ENCODE assay signal across 18 cellular contexts in genomic region chr1:44485933-44486475, GRCh38.
DNase-seq lines count a peak whose midpoint lies in the region; ATAC-seq, FAIRE-seq and TF ChIP-seq lines count a peak whose summit lies in the region.
"Had no signal": no experiment of that assay in that cellular context is flagged by ENCODE, and none has a peak within 500 bp of the region (broad histone marks: within the 10 kb centered on the region; RNA-seq: fewer than 3 reads in every experiment).

No MANE protein-coding gene starts in this region.

- no peaks in the 10 kb centered on the region for H3K36me3 Mint-ChIP-seq in immature natural killer cell
- H3K36me3 Mint-ChIP-seq: CD8-positive, alpha-beta T cell; type B pancreatic cell had no signal

- ATAC-seq in IMR-90 (ENCODE audit: low read depth) (peak; percentile 13), left lung (peak; percentile 9)
- ATAC-seq: CD8-positive, alpha-beta T cell had no signal

- no peak overlapping the region for H4K91ac ChIP-seq in IMR-90 (ENCODE audit: insufficient read depth, low read depth, low read length)

- DNase-seq in IMR-90 = no peak
- DNase-seq in left lung = no peak
- no peak for DNase-seq in small intestine
- DNase-seq in immature natural killer cell = no peak
- DNase-seq in activated CD8-positive, alpha-beta memory T cell treated with anti-CD3 and anti-CD28 coated beads, Interleukin-2, amount 50 U/mL, for 4 hours = no peak
- DNase-seq: activated CD4-positive, alpha-beta T cell treated with anti-CD3 and anti-CD28 coated beads, Interleukin-2, amount 10 ng/mL, durations not matched to agents 7 days and 5 days; activated T-cell treated with anti-CD3 and anti-CD28 coated beads, Interleukin-2, amount 50 U/mL, for 4 hours; CD8-positive, alpha-beta T cell; NCI-H1105; NCI-H524 treated with DMSO at 0.1 percent for 48 hours; pancreas had no signal

- H3K27ac ChIP-seq in IMR-90 (ENCODE audit: insufficient read depth, low read length) (no peak overlapping the region), angular gyrus (ENCODE audit: low read depth, low read length) (peak overlapping the region; percentile 85), left lung (peak overlapping the region in 1 of 2 donors; percentile 77), temporal lobe (ENCODE audit: low read depth, low read length) (peak overlapping the region; percentile 68), small intestine (ENCODE audit: low read depth in 1 of 2, low read length in 1 of 2) (peak overlapping the region in 1 of 2 donors; percentile 35)
- H3K27ac ChIP-seq: pancreas had no signal

- no peak overlapping the region for H2BK5ac ChIP-seq in IMR-90 (ENCODE audit: low read depth, low read length, poor library complexity, severe bottlenecking)

- H3K9me3 Mint-ChIP-seq in immature natural killer cell = no peaks in the 10 kb centered on the region
- H3K9me3 Mint-ChIP-seq: activated CD4-positive, alpha-beta T cell treated with anti-CD3 and anti-CD28 coated beads, Interleukin-2, amount 10 ng/mL, durations not matched to agents 7 days and 5 days; type B pancreatic cell had no signal

- CTCF ChIA-PET in IMR-90 (lab: Yijun Ruan, JAX) = interaction anchor here (0.6 to 1.4 kb wide), 2 partner anchors 9 to 89 kb away, joined by 3 to 4 read pairs; no protein-coding TSS in a partner anchor

- POLR2A ChIA-PET in IMR-90 (lab: Charles Lee; ENCODE audit: unreplicated experiment) = interaction anchor here (0.7 kb wide), 1 partner anchor 1998 kb away, joined by 3 read pairs; no protein-coding TSS in a partner anchor

- FAIRE-seq in small intestine (lab: Jason Lieb, UNC) = no peak
- FAIRE-seq: GM12892, HTR-8/SVneo, pancreas had no signal

- H3K9ac ChIP-seq in IMR-90 (ENCODE audit: low read depth, low read length) = no peak overlapping the region

- H3K56ac ChIP-seq in IMR-90 (ENCODE audit: extremely low read depth, insufficient read depth, low read length) = no peak overlapping the region

- no peak overlapping the region for H2AK9ac ChIP-seq in IMR-90 (replicated peaks; ENCODE audit: low read depth, low read length, poor library complexity)

- H2BK20ac ChIP-seq in IMR-90 (ENCODE audit: low read depth, low read length) = no peak overlapping the region

- no peak overlapping the region for H4K5ac ChIP-seq in IMR-90 (ENCODE audit: low read depth, low read length)

- H3K4ac ChIP-seq in IMR-90 (ENCODE audit: low read depth, low read length) = no peak overlapping the region

- H2BK15ac ChIP-seq in IMR-90 (ENCODE audit: low read depth, low read length) = no peak overlapping the region

- H3K27me3 ChIP-seq in IMR-90 (ENCODE audit: control insufficient read depth, insufficient read depth, low read length) = peaks cover 19% of the 10 kb centered on the region
- no peaks in the 10 kb centered on the region for H3K27me3 ChIP-seq in left lung
- H3K27me3 ChIP-seq in small intestine (ENCODE audit: control insufficient read depth in 2 of 2, insufficient read depth in 2 of 2, low read length in 2 of 2) = no peaks in the 10 kb centered on the region
- H3K27me3 ChIP-seq: pancreas had no signal

- H3K9me3 ChIP-seq in IMR-90 (ENCODE audit: control insufficient read depth, insufficient read depth, low read length) = no peaks in the 10 kb centered on the region
- H3K9me3 ChIP-seq in left lung = no peaks in the 10 kb centered on the region
- no peaks in the 10 kb centered on the region for H3K9me3 ChIP-seq in small intestine (ENCODE audit: control insufficient read depth, low read depth)
- H3K9me3 ChIP-seq: pancreas had no signal

- intact Hi-C loops in IMR-90 (cut with micrococcal nuclease) = no loop called here
- intact Hi-C loops in left lung (cut with DNase I) = no loop called here

- H2AK5ac ChIP-seq in IMR-90 (ENCODE audit: low read depth, low read length) = no peak overlapping the region

- H2BK120ac ChIP-seq in IMR-90 (ENCODE audit: low read depth, low read length) = no peak overlapping the region

- H3K4me1 ChIP-seq in IMR-90 (ENCODE audit: control insufficient read depth, insufficient read depth, low read length) (peaks cover 4% of the 10 kb centered on the region), left lung (peaks cover 0 to 27% of the 10 kb centered on the region in 2 donors), small intestine (ENCODE audit: control insufficient read depth in 2 of 2, insufficient read depth in 1 of 2, low read depth in 1 of 2, low read length in 1 of 2) (no peaks in the 10 kb centered on the region)
- H3K4me1 ChIP-seq: pancreas had no signal

- no peaks in the 10 kb centered on the region for H3K36me3 ChIP-seq in IMR-90 (ENCODE audit: control insufficient read depth, insufficient read depth, low read length)
- no peaks in the 10 kb centered on the region for H3K36me3 ChIP-seq in left lung
- H3K36me3 ChIP-seq in small intestine (ENCODE audit: control insufficient read depth in 2 of 2, insufficient read depth in 2 of 2, low read length in 2 of 2) = no peaks in the 10 kb centered on the region
- H3K36me3 ChIP-seq: pancreas had no signal

- H2AFZ ChIP-seq in IMR-90 (replicated peaks; ENCODE audit: low read length, poor library complexity) = no peak overlapping the region

- TF ChIP-seq POLR2A in IMR-90 (IDR thresholded peaks at IDR 0.05; ENCODE audit: low read depth, low read length) = no peak

- no peak overlapping the region for H4K8ac ChIP-seq in IMR-90 (ENCODE audit: low read depth in 2 of 2, low read length in 2 of 2)

- no peaks in the 10 kb centered on the region for H3K4me1 Mint-ChIP-seq in immature natural killer cell
- H3K4me1 Mint-ChIP-seq: activated CD4-positive, alpha-beta T cell treated with anti-CD3 and anti-CD28 coated beads, Interleukin-2, amount 10 ng/mL, durations not matched to agents 7 days and 5 days had no signal

- H3K27me3 Mint-ChIP-seq in immature natural killer cell (ENCODE audit: low read depth in 3 of 3) = peaks cover 2 to 10% (median 2%) of the 10 kb centered on the region in 3 donors

- no peak overlapping the region for H3K23ac ChIP-seq in IMR-90 (ENCODE audit: low read depth, low read length)

- H4K20me1 ChIP-seq in IMR-90 (ENCODE audit: insufficient read depth, low read length) = no peaks in the 10 kb centered on the region

- TF ChIP-seq RAD21 in IMR-90 (IDR thresholded peaks at IDR 0.05; ENCODE audit: low read length) = no peak

- dilution Hi-C loops in IMR-90 (cut with HindIII; ENCODE audit: low sequenced_read_pairs, unreplicated experiment) = no loop called here

- no peak overlapping the region for H3K27ac Mint-ChIP-seq in immature natural killer cell
- H3K27ac Mint-ChIP-seq: activated CD4-positive, alpha-beta T cell treated with anti-CD3 and anti-CD28 coated beads, Interleukin-2, amount 10 ng/mL, durations not matched to agents 7 days and 5 days; activated naive CD8-positive, alpha-beta T cell treated with anti-CD3 and anti-CD28 coated beads, Interleukin-2, amount 50 U/mL, for 24 hours; CD8-positive, alpha-beta T cell; memory B cell; type B pancreatic cell had no signal

- no peak overlapping the region for H3K18ac ChIP-seq in IMR-90 (ENCODE audit: low read depth, low read length)

- no peaks in the 10 kb centered on the region for H3K9me1 ChIP-seq in IMR-90 (ENCODE audit: insufficient read depth, low read length)

- H3K79me1 ChIP-seq in IMR-90 (ENCODE audit: low read depth in 1 of 2, low read length in 2 of 2) = no peaks in the 10 kb centered on the region

- H3K4me3 Mint-ChIP-seq in immature natural killer cell = no peak overlapping the region
- H3K4me3 Mint-ChIP-seq: activated CD4-positive, alpha-beta T cell treated with anti-CD3 and anti-CD28 coated beads, Interleukin-2, amount 10 ng/mL, durations not matched to agents 7 days and 5 days; activated naive CD8-positive, alpha-beta T cell treated with anti-CD3 and anti-CD28 coated beads, Interleukin-2, amount 50 U/mL, for 24 hours; activated T-cell treated with anti-CD3 and anti-CD28 coated beads, Interleukin-2, amount 50 U/mL, for 4 hours; CD8-positive, alpha-beta T cell; memory B cell; type B pancreatic cell had no signal

- no peak overlapping the region for H3K14ac ChIP-seq in IMR-90 (replicated peaks; ENCODE audit: low read depth, low read length)

- BruUV-seq in IMR-90 (replicated peaks; lab: Mats Ljungman, UMichigan) = no TSS peak

- H3K4me2 ChIP-seq in IMR-90 (ENCODE audit: low read depth, low read length) = no peak overlapping the region; the same call in 1 of the 2 replicates

- in situ Hi-C loops in IMR-90 (cut with MboI; ENCODE audit: low sequenced_read_pairs) = no loop called here

- no peak overlapping the region for H3K4me3 ChIP-seq in IMR-90 (ENCODE audit: insufficient read depth, low read depth, low read length)
- H3K4me3 ChIP-seq in left lung = no peak overlapping the region
- H3K4me3 ChIP-seq in small intestine (ENCODE audit: low read depth in 1 of 2, low read length in 2 of 2) = no peak overlapping the region
- H3K4me3 ChIP-seq: pancreas had no signal

- no CpG with 5 or more reads among the region's 5 CpGs for WGBS in IMR-90 (ENCODE audit: extremely low coverage in 2 of 2, insufficient read length in 1 of 2), 2 experiments
- 41 to 49% (median 44%) methylated on average over 5 of the region's 5 CpGs for WGBS in small intestine, 3 donors

- TF ChIP-seq CTCF in IMR-90 (conservative IDR thresholded peaks at IDR 0.05; ENCODE audit: low read depth, low read length) (no peak), left lung (IDR thresholded peaks at IDR 0.05) (no peak)

TF ChIP-seq in IMR-90, 13 proteins besides CTCF, POLR2A, EP300 and RAD21 (continues in another document):
- TF ChIP-seq MAFK (IDR thresholded peaks at IDR 0.05; ENCODE audit: low read depth, low read length) (no peak), RCOR1 (IDR thresholded peaks at IDR 0.05; ENCODE audit: insufficient replicate concordance, low read length) (no peak), NFE2L2 (IDR thresholded peaks at IDR 0.05; ENCODE audit: low read depth, low read length) (no peak), MXI1 (IDR thresholded peaks at IDR 0.05; ENCODE audit: borderline replicate concordance, low read depth, low read length) (no peak), ELK1 (IDR thresholded peaks at IDR 0.05; ENCODE audit: borderline replicate concordance, low read depth, low read length) (no peak), SMC3 (IDR thresholded peaks at IDR 0.05; ENCODE audit: low read depth, low read length) (no peak)
